Comparison of ENCODE assay signal across 1 cellular context in the genomic region with DNA sequence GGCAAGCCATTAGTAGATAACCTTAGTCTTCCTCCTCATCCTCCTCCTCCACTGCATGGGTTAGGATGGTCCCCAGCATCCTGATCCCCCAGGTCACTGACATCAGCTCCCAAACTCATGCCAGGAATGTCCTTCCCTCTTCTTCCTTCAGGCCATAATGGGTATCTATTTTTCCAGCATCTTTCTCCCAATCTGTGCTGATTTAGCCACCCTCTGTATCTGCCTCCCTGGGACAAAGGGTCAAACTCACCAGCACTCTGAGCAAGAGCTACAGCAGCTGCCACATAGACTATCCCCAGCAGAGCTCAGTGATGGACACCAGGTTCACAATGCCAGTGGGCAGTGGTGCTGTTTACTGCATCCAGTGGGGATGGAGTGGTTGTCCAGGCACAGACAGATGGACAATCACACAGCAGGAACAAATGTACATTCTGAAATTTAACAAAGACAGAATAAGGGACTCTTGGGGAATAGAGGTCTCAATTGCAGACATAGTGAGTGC.
TF ChIP-seq lines count a peak whose summit lies in the region.

No MANE protein-coding gene starts in this region.

TF ChIP-seq in IMR-90, 13 proteins besides CTCF, POLR2A, EP300 and RAD21 (continued from another document):
- TF ChIP-seq, protein P1, sequence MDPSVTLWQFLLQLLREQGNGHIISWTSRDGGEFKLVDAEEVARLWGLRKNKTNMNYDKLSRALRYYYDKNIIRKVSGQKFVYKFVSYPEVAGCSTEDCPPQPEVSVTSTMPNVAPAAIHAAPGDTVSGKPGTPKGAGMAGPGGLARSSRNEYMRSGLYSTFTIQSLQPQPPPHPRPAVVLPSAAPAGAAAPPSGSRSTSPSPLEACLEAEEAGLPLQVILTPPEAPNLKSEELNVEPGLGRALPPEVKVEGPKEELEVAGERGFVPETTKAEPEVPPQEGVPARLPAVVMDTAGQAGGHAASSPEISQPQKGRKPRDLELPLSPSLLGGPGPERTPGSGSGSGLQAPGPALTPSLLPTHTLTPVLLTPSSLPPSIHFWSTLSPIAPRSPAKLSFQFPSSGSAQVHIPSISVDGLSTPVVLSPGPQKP (IDR thresholded peaks at IDR 0.05; ENCODE audit: borderline replicate concordance, low read depth, low read length), result no peak
- TF ChIP-seq BHLHE40 (IDR thresholded peaks at IDR 0.05; ENCODE audit: low read depth, low read length) (no peak), RFX5 (IDR thresholded peaks at IDR 0.05; ENCODE audit: low read depth, low read length) (no peak), USF2 (IDR thresholded peaks at IDR 0.05; ENCODE audit: low read depth, low read length) (no peak)
